ENCODE assay signal across 24 cellular contexts in the genomic region with DNA sequence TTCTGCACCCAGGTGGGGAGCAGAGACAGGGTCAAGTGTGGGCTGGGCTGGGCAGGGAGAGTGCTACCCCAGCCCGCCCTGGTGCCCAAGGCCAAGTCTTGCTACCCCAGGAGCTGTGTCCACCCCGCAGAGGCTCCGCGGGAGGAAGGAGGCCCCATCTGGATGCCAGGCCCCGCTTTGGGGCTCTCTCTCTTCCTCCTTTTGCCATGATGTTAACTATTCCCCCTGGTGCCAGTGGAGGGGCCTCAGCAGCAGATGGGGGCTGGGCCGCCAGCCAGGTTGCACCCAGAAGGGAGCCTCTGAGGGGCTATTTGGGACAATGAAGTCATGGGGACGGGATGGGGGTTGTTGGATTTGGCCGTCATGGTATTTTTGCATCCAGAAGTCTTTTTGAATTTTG. TPM values are rescaled to one million over a fixed set of nuclear protein-coding genes. Genes with fewer than 3 reads are reported as not detected.
"Had no signal": no experiment of that assay in that cellular context is flagged by ENCODE, and none has a peak within 500 bp of the region (broad histone marks: within the 10 kb centered on the region; RNA-seq: fewer than 3 reads in every experiment).

No MANE protein-coding gene starts in this region.

- H3K9me3 ChIP-seq: prostate gland, upper lobe of left lung had no signal

- H3K36me3 ChIP-seq: prostate gland had no signal

- DNase-seq: activated CD4-positive, alpha-beta T cell treated with anti-CD3 and anti-CD28 coated beads for 48 hours; activated CD4-positive, CD25-positive, alpha-beta regulatory T cell; activated CD8-positive, alpha-beta memory T cell treated with anti-CD3 and anti-CD28 coated beads, Interleukin-2, amount 10 ng/mL, durations not matched to agents 7 days and 5 days; activated CD8-positive, alpha-beta T cell treated with anti-CD3 and anti-CD28 coated beads for 36 hours; activated gamma-delta T cell; activated naive CD4-positive, alpha-beta T cell treated with anti-CD3 and anti-CD28 coated beads, Interleukin-2, amount 50 U/mL, for 16 hours; activated naive CD8-positive, alpha-beta T cell treated with anti-CD3 and anti-CD28 coated beads, Interleukin-2, amount 50 U/mL, for 24 hours; activated T-cell treated with anti-CD3 and anti-CD28 coated beads for 4 hours; caudate nucleus; dermis blood vessel endothelial cell; effector CD8-positive, alpha-beta T cell; erythroblast; left ventricle myocardium superior; midbrain; natural killer cell; stimulated activated CD4-positive, alpha-beta T cell treated with anti-CD3 and anti-CD28 coated beads, Interleukin-12 subunit alpha, Interleukin-12 subunit beta, amount 100 ng/mL, for 4 hours; stimulated activated CD4-positive, alpha-beta T cell treated with anti-CD3 and anti-CD28 coated beads, Interleukin-4, amount 100 ng/mL, for 4 hours; stimulated activated naive CD8-positive, alpha-beta T cell treated with anti-CD3 and anti-CD28 coated beads, Interleukin-15, Interleukin-2, amounts not matched to agents 100 U/mL and 50 U/mL, for 24 hours had no signal

- H3K4me1 ChIP-seq: prostate gland, upper lobe of left lung had no signal

- H3K27me3 ChIP-seq: upper lobe of left lung had no signal

- H3K27ac ChIP-seq: prostate gland, upper lobe of left lung had no signal

- H3K4me3 ChIP-seq: prostate gland, upper lobe of left lung had no signal

RNA-seq across cellular contexts. Expression of a gene that starts 9.3 kb away (rescaled TPM):
- total RNA-seq: osteocyte had no signal

RNA-seq across cellular contexts. Expression of a gene that starts 45.0 kb away (rescaled TPM):
- total RNA-seq: activated CD8-positive, alpha-beta memory T cell treated with anti-CD3 and anti-CD28 coated beads, Interleukin-2, amount 10 ng/mL, durations not matched to agents 7 days and 5 days; activated CD8-positive, alpha-beta T cell treated with anti-CD3 and anti-CD28 coated beads for 36 hours; dermis blood vessel endothelial cell; fibroblast of lung; glomerular endothelial cell; left ventricle myocardium superior; natural killer cell; osteocyte; subcutaneous adipose tissue; upper lobe of left lung had no signal
- polyA plus RNA-seq: fibroblast of lung had no signal
